ENCODE assay signal across 1 cellular context in genomic region chr22:45280583-45280972, GRCh38.
TF ChIP-seq lines count a peak whose summit lies in the region.

No MANE protein-coding gene starts in this region.

TF ChIP-seq in HCT116, 20 proteins besides CTCF, POLR2A, EP300 and RAD21 (continued from another document):
- no peak for TF ChIP-seq REST (IDR thresholded peaks at IDR 0.05; ENCODE audit: low read depth)
- TF ChIP-seq ZNF274 (IDR thresholded peaks at IDR 0.05; ENCODE audit: low read depth, low read length) = no peak
- TF ChIP-seq YY1 (IDR thresholded peaks at IDR 0.05; ENCODE audit: extremely low read depth, insufficient replicate concordance, low read depth, low read length) = no peak
- TF ChIP-seq ELF1 (IDR thresholded peaks at IDR 0.05; ENCODE audit: borderline replicate concordance, low read depth) = no peak
- no peak for TF ChIP-seq TCF7L2 (IDR thresholded peaks at IDR 0.05; ENCODE audit: borderline replicate concordance, extremely low read depth, insufficient read depth, insufficient read length)
- TF ChIP-seq ATF3 (IDR thresholded peaks at IDR 0.05) = no peak
- TF ChIP-seq CBX3 (IDR thresholded peaks at IDR 0.05; ENCODE audit: low read depth) = no peak
